ENCODE assay signal across 8 cellular contexts in genomic region chr4:87058272-87059073, GRCh38.
DNase-seq lines count a peak whose midpoint lies in the region; TF ChIP-seq lines count a peak whose summit lies in the region.

No MANE protein-coding gene starts in this region.

- H3K36me3 ChIP-seq in HAP-1 (replicated peaks): no peaks in the 10 kb centered on the region
- H3K36me3 ChIP-seq in esophagus squamous epithelium: peaks cover 0 to 6% (median 4%) of the 10 kb centered on the region in 3 donors
- no peaks in the 10 kb centered on the region for H3K36me3 ChIP-seq in sigmoid colon

- H3K9me3 ChIP-seq in HAP-1 (no peaks in the 10 kb centered on the region), esophagus squamous epithelium (no peaks in the 10 kb centered on the region), sigmoid colon (no peaks in the 10 kb centered on the region)

- in situ Hi-C loops in HAP-1 (cut with MboI; ENCODE audit: low sequenced_read_pairs): no loop called here

- DNase-seq in A172 (ENCODE audit: low spot score): peak; percentile 36
- peak; percentile 37 to 48 for DNase-seq in HAP-1 (ENCODE audit: low spot score in 2 of 2)
- DNase-seq in activated CD4-positive, alpha-beta T cell treated with anti-CD3 and anti-CD28 coated beads for 48 hours: peak; percentile 71
- no peak for DNase-seq in esophagus squamous epithelium (lab: John Stamatoyannopoulos, UW)
- no peak for DNase-seq in sigmoid colon
- no peak for DNase-seq in NCI-H1694 treated with DMSO at 0.1 percent for 48 hours (lab: John Stamatoyannopoulos, UW)
- no peak for DNase-seq in GM19240 (ENCODE audit: insufficient read length, low spot score)
- no peak for DNase-seq in posterior vena cava (ENCODE audit: low spot score)

- TF ChIP-seq CTCF in esophagus squamous epithelium (IDR thresholded peaks at IDR 0.05) (no peak), sigmoid colon (IDR thresholded peaks at IDR 0.05) (peak; percentile 11 to 36 (median 24))

- H3K4me3 ChIP-seq in HAP-1: no peak overlapping the region
- H3K4me3 ChIP-seq in esophagus squamous epithelium: no peak overlapping the region
- no peak overlapping the region for H3K4me3 ChIP-seq in sigmoid colon

- 54% methylated on average over 7 of the region's 7 CpGs for WGBS in esophagus squamous epithelium, 2 donors
- 48 to 56% methylated on average over 7 of the region's 7 CpGs for WGBS in sigmoid colon, 2 donors

- H3K27me3 ChIP-seq in HAP-1 (ENCODE audit: low read depth): no peaks in the 10 kb centered on the region
- no peaks in the 10 kb centered on the region for H3K27me3 ChIP-seq in esophagus squamous epithelium
- H3K27me3 ChIP-seq in sigmoid colon: no peaks in the 10 kb centered on the region

- TF ChIP-seq POLR2A in esophagus squamous epithelium (IDR thresholded peaks at IDR 0.05) (no peak), sigmoid colon (IDR thresholded peaks at IDR 0.05) (no peak)

- no peak for TF ChIP-seq EP300 in sigmoid colon (IDR thresholded peaks at IDR 0.05)

- intact Hi-C loops in esophagus squamous epithelium (cut with DNase I) (no loop called here), sigmoid colon (cut with DNase I) (loop anchor here (5.0 kb wide), 1 partner anchor 64 kb away; no protein-coding TSS in a partner anchor), posterior vena cava (cut with DNase I) (no loop called here)

- peak overlapping the region in 3 of 4 donors; percentile 45 to 70 (median 59) for H3K27ac ChIP-seq in esophagus squamous epithelium
- peak overlapping the region; percentile 68 to 84 (median 76) for H3K27ac ChIP-seq in sigmoid colon

- H3K4me1 ChIP-seq in HAP-1: peaks cover 23% of the 10 kb centered on the region
- H3K4me1 ChIP-seq in esophagus squamous epithelium: peaks cover 38 to 89% (median 48%) of the 10 kb centered on the region in 3 donors
- H3K4me1 ChIP-seq in sigmoid colon: peaks cover 0 to 94% (median 85%) of the 10 kb centered on the region in 4 donors

Comparison
In these comparisons a context has a peak if more than half of its experiments do, and no peak if none do; other contexts are left out.
1. DNase-seq: peak in A172 (single experiment), HAP-1 (2 of 2) and activated CD4-positive, alpha-beta T cell treated with anti-CD3 and anti-CD28 coated beads for 48 hours (single experiment); none in esophagus squamous epithelium (single experiment), sigmoid colon (single experiment), NCI-H1694 treated with DMSO at 0.1 percent for 48 hours (single experiment), GM19240 (single experiment) and posterior vena cava (single experiment).
2. CTCF ChIP-seq: peak in sigmoid colon (4 of 4); none in esophagus squamous epithelium (0 of 6).